Comparison of ENCODE assay signal across 1 cellular context in the genomic region with DNA sequence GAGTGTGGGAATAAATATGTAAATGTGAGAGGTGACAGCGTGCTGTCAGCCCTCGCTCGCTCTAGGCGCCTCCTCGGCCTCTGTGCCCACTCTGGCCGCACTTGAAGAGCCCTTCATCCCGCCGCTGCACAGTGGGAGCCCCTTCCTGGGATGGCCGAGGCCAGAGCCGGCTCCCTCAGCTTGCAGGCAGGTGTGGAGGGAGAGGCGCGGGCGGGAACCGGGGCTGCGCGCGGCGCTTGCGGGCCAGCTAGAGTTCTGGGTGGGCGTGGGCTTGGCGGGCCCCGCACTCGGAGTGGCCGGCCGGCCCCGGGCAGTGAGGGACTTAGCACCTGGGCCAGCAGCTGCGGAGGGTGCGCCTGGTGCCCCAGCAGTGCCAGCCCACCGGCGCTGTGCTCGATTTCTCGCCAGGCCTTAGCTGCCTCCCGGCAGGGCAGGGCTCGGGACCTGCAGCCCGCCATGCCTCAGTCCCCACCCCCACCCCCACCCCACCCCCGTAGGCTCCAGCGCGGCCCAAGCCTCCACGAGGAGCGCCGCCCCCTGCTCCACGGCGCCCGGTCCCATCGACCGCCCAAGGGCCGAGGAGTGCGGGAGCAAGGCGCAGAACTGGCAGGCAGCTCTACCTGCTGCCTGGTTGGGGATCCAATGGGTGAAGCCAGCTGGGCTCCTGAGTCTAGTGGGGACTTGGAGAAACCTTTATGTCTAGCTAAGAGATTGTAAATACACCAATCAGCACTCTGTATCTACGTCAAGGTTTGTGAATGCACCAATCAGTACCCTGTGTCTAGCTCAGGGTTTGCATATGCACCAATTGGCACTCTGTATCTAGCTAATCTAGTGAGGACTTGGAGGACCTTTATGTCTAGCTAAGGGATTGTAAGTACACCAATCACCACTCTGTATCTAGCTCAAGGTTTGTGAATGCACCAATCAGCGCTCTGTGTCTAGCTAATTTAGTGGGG. TPM values are rescaled to one million over a fixed set of nuclear protein-coding genes. Genes with fewer than 3 reads are reported as not detected.
"Had no signal": no experiment of that assay in that cellular context is flagged by ENCODE, and none has a peak within 500 bp of the region (broad histone marks: within the 10 kb centered on the region; RNA-seq: fewer than 3 reads in every experiment).

No MANE protein-coding gene starts in this region.

RNA-seq across cellular contexts. Expression of a gene that starts 8.5 kb away (rescaled TPM):
- total RNA-seq: dermis microvascular lymphatic vessel endothelial cell had no signal
